ENCODE assay signal across 12 cellular contexts in genomic region chr6:26128013-26128771, GRCh38. TPM values are rescaled to one million over a fixed set of nuclear protein-coding genes. Genes with fewer than 3 reads are reported as not detected.
DNase-seq lines count a peak whose midpoint lies in the region; ATAC-seq and TF ChIP-seq lines count a peak whose summit lies in the region.
"Had no signal": no experiment of that assay in that cellular context is flagged by ENCODE, and none has a peak within 500 bp of the region (broad histone marks: within the 10 kb centered on the region; RNA-seq: fewer than 3 reads in every experiment).

No MANE protein-coding gene starts in this region.

- peak overlapping the region; percentile 100 for H3K27ac Mint-ChIP-seq in activated CD8-positive, alpha-beta memory T cell treated with anti-CD3 and anti-CD28 coated beads, Interleukin-2, amount 10 ng/mL, durations not matched to agents 7 days and 5 days
- peak overlapping the region; percentile 100 for H3K27ac Mint-ChIP-seq in T-helper 17 cell

- TF ChIP-seq POLR2A in gastroesophageal sphincter (IDR thresholded peaks at IDR 0.05) = no peak

- DNase-seq in activated CD8-positive, alpha-beta memory T cell treated with anti-CD3 and anti-CD28 coated beads, Interleukin-2, amount 10 ng/mL, durations not matched to agents 7 days and 5 days = no peak
- DNase-seq in activated CD8-positive, alpha-beta memory T cell treated with anti-CD3 and anti-CD28 coated beads, Interleukin-2, amount 50 U/mL, for 48 hours = no peak
- DNase-seq in T-helper 17 cell (no peak), smooth muscle cell (lab: John Stamatoyannopoulos, UW; ENCODE audit: unreplicated experiment) (no peak), NCI-H146 treated with DMSO at 0.1 percent for 48 hours (lab: John Stamatoyannopoulos, UW; ENCODE audit: unreplicated experiment) (no peak), NCI-H2227 treated with DMSO at 0.1 percent for 48 hours (lab: John Stamatoyannopoulos, UW) (no peak)
- DNase-seq: central memory CD4-positive, alpha-beta T cell; mesendoderm; NCI-H2171 treated with DMSO at 0.1 percent for 48 hours; stimulated activated CD8-positive, alpha-beta memory T cell treated with anti-CD3 and anti-CD28 coated beads, Interleukin-4, amount 100 ng/mL, for 48 hours had no signal

- peak overlapping the region; percentile 99 for H3K4me3 Mint-ChIP-seq in activated CD8-positive, alpha-beta memory T cell treated with anti-CD3 and anti-CD28 coated beads, Interleukin-2, amount 10 ng/mL, durations not matched to agents 7 days and 5 days
- H3K4me3 Mint-ChIP-seq in T-helper 17 cell = peak overlapping the region; percentile 97

- H2AFZ ChIP-seq in smooth muscle cell (ENCODE audit: low read depth) = no peak overlapping the region

- H3K9ac ChIP-seq in endocrine pancreas (ENCODE audit: control insufficient read depth, insufficient read depth, low read length) (no peak overlapping the region), smooth muscle cell (ENCODE audit: low read depth) (no peak overlapping the region)

- no peak for ATAC-seq in activated CD8-positive, alpha-beta memory T cell treated with anti-CD3 and anti-CD28 coated beads, Interleukin-2, amount 10 ng/mL, durations not matched to agents 7 days and 5 days
- ATAC-seq in T-helper 17 cell (no peak), gastroesophageal sphincter (no peak)

- H4K20me1 ChIP-seq in smooth muscle cell (ENCODE audit: low read depth) = peaks cover 48% of the 10 kb centered on the region

- H3K27me3 ChIP-seq in endocrine pancreas (ENCODE audit: control insufficient read depth, insufficient read depth, low read length) (no peaks in the 10 kb centered on the region), smooth muscle cell (ENCODE audit: low read depth) (no peaks in the 10 kb centered on the region), gastroesophageal sphincter (no peaks in the 10 kb centered on the region)

- TF ChIP-seq CTCF in smooth muscle cell (IDR thresholded peaks at IDR 0.05; ENCODE audit: borderline replicate concordance, insufficient read depth, poor library complexity, severe bottlenecking) (no peak), gastroesophageal sphincter (IDR thresholded peaks at IDR 0.05) (no peak)

- H3K27ac ChIP-seq in smooth muscle cell (ENCODE audit: low read depth) (no peak overlapping the region), gastroesophageal sphincter (peak overlapping the region in 1 of 4 donors; percentile 99)

- peaks cover 13% of the 10 kb centered on the region for H3K27me3 Mint-ChIP-seq in activated CD8-positive, alpha-beta memory T cell treated with anti-CD3 and anti-CD28 coated beads, Interleukin-2, amount 10 ng/mL, durations not matched to agents 7 days and 5 days
- H3K27me3 Mint-ChIP-seq in T-helper 17 cell = peaks cover 10% of the 10 kb centered on the region

- H3K36me3 Mint-ChIP-seq in activated CD8-positive, alpha-beta memory T cell treated with anti-CD3 and anti-CD28 coated beads, Interleukin-2, amount 10 ng/mL, durations not matched to agents 7 days and 5 days = peaks cover 63% of the 10 kb centered on the region
- peaks cover 16% of the 10 kb centered on the region for H3K36me3 Mint-ChIP-seq in T-helper 17 cell (ENCODE audit: low read depth)

- peaks cover 43% of the 10 kb centered on the region for H3K4me1 Mint-ChIP-seq in activated CD8-positive, alpha-beta memory T cell treated with anti-CD3 and anti-CD28 coated beads, Interleukin-2, amount 10 ng/mL, durations not matched to agents 7 days and 5 days
- H3K4me1 Mint-ChIP-seq in T-helper 17 cell = peaks cover 36% of the 10 kb centered on the region

- WGBS in smooth muscle cell (ENCODE audit: low lambda C conversion rate) = 87% methylated on average over 5 of the region's 5 CpGs
- WGBS in gastroesophageal sphincter (ENCODE audit: low coverage in 1 of 2), 2 donors = 80 to 84% methylated on average over 3 to 5 of the region's 5 CpGs

- H3K9me3 Mint-ChIP-seq in activated CD8-positive, alpha-beta memory T cell treated with anti-CD3 and anti-CD28 coated beads, Interleukin-2, amount 10 ng/mL, durations not matched to agents 7 days and 5 days (ENCODE audit: low read depth) = no peaks in the 10 kb centered on the region

- peaks cover 16% of the 10 kb centered on the region for H3K4me1 ChIP-seq in endocrine pancreas (ENCODE audit: control insufficient read depth, insufficient read depth, low read length)
- H3K4me1 ChIP-seq in smooth muscle cell (ENCODE audit: low read depth) = peaks cover 12% of the 10 kb centered on the region
- peaks cover 0 to 63% (median 16%) of the 10 kb centered on the region in 3 donors for H3K4me1 ChIP-seq in gastroesophageal sphincter

- no peak overlapping the region for H3K4me2 ChIP-seq in smooth muscle cell

- no peak for TF ChIP-seq EP300 in gastroesophageal sphincter (IDR thresholded peaks at IDR 0.05)

- peaks cover 4% of the 10 kb centered on the region for H3F3A ChIP-seq in smooth muscle cell (ENCODE audit: low read depth)

- peaks cover 58% of the 10 kb centered on the region for H3K79me2 ChIP-seq in smooth muscle cell (ENCODE audit: low read depth)

- H3K36me3 ChIP-seq in endocrine pancreas (ENCODE audit: control insufficient read depth, insufficient read depth, low read length) (no peaks in the 10 kb centered on the region), smooth muscle cell (ENCODE audit: low read depth) (no peaks in the 10 kb centered on the region), gastroesophageal sphincter (peaks cover 0 to 32% of the 10 kb centered on the region in 2 donors)

- CTCF ChIA-PET in activated CD8-positive, alpha-beta memory T cell treated with anti-CD3 and anti-CD28 coated beads, Interleukin-2, amount 10 ng/mL, durations not matched to agents 7 days and 5 days (lab: Charles Lee) = interaction anchor here (1.7 to 6.4 kb wide), 2 partner anchors 30 to 46 kb away, joined by 7 to 101 read pairs; a partner anchor contains a TSS

- H3K4me3 ChIP-seq in endocrine pancreas (ENCODE audit: control insufficient read depth, insufficient read depth, low read length) (peak overlapping the region; percentile 10), smooth muscle cell (peak overlapping the region; percentile 98), gastroesophageal sphincter (peak overlapping the region in 1 of 2 donors; percentile 79)

- H3K9me3 ChIP-seq in T-helper 17 cell (ENCODE audit: control insufficient read depth, low read length, poor library complexity, severe bottlenecking) (no peaks in the 10 kb centered on the region), endocrine pancreas (ENCODE audit: control insufficient read depth, low read length) (no peaks in the 10 kb centered on the region), smooth muscle cell (replicated peaks; ENCODE audit: low read depth) (no peaks in the 10 kb centered on the region), gastroesophageal sphincter (no peaks in the 10 kb centered on the region)

RNA-seq across cellular contexts. Expression of gene HFE, which starts 41.0 kb away (rescaled TPM):
- 1 to 10 TPM; 1.6 to 3.4 TPM for total RNA-seq in activated CD8-positive, alpha-beta memory T cell treated with anti-CD3 and anti-CD28 coated beads, Interleukin-2, amount 10 ng/mL, durations not matched to agents 7 days and 5 days
- total RNA-seq in T-helper 17 cell (1 to 10 TPM; 1.2 to 2.4 TPM), smooth muscle cell (4.9 and 5.5 TPM in 2 replicates), gastroesophageal sphincter (10 to 100 TPM in 1 of 4 donors, 1 to 10 TPM in 3; 3.7 to 11.4 (median 8.3) TPM)
- 2.1 and 7.5 TPM in 2 replicates for polyA plus RNA-seq in smooth muscle cell
